14 cellular contexts compared by ENCODE assay signal in the genomic region with DNA sequence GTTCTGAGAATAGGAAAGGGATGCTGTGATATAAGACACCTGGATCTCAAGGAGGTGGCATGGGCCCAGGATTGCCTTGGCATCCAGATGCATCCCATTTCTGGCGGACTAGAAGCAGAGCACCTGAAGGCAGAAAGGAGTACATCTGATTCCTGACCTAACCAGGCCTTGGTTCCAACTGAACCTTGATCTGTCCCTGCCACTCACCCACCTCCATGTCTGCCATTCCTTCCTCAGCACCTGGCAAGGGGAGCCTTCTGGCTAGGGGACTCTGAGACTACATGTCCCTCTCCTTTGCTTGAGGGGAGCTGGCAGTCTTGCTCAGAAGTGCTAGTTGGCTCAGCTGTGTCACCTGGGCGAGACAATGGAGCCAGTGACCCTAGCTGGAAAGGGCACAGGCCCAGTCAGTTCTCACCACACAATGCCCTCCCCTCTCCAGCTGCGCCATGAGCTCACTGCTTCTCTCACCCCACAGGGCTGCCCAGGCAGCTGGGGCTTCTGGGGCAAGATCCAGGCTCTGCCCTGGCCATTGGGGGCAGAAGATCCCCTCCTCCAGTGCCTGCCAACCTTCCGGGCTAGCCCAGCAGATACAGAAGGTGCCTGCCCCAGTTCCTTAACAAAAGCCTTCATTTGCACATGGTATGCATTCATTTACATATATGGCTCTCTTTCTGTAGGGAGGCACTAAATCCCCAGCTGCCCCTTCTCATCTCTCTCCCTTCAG. TPM values are rescaled to one million over a fixed set of nuclear protein-coding genes. Genes with fewer than 3 reads are reported as not detected.
DNase-seq lines count a peak whose midpoint lies in the region; ATAC-seq lines count a peak whose summit lies in the region.
"Had no signal": no experiment of that assay in that cellular context is flagged by ENCODE, and none has a peak within 500 bp of the region (broad histone marks: within the 10 kb centered on the region; RNA-seq: fewer than 3 reads in every experiment).

No MANE protein-coding gene starts in this region.

- H3K27ac Mint-ChIP-seq in activated CD4-positive, alpha-beta T cell treated with anti-CD3 and anti-CD28 coated beads, Interleukin-2, amount 10 ng/mL, durations not matched to agents 24 days and 14 days, result no peak overlapping the region
- H3K27ac Mint-ChIP-seq in activated T-helper 17 cell treated with anti-CD3 and anti-CD28 coated beads, Interleukin-2, amount 50 U/mL, for 72 hours, result peak overlapping the region; percentile 94

- intact Hi-C loops in activated CD4-positive, alpha-beta T cell treated with anti-CD3 and anti-CD28 coated beads, Interleukin-2, amount 10 ng/mL, durations not matched to agents 24 days and 14 days (cut with micrococcal nuclease), result no loop called here
- intact Hi-C loops in left ventricle myocardium superior (cut with micrococcal nuclease), result no loop called here

- peaks cover 31% of the 10 kb centered on the region for H3K4me1 Mint-ChIP-seq in activated CD4-positive, alpha-beta T cell treated with anti-CD3 and anti-CD28 coated beads, Interleukin-2, amount 10 ng/mL, durations not matched to agents 24 days and 14 days
- peaks cover 18% of the 10 kb centered on the region for H3K4me1 Mint-ChIP-seq in activated T-helper 17 cell treated with anti-CD3 and anti-CD28 coated beads, Interleukin-2, amount 50 U/mL, for 72 hours

- H3K36me3 Mint-ChIP-seq in activated CD4-positive, alpha-beta T cell treated with anti-CD3 and anti-CD28 coated beads, Interleukin-2, amount 10 ng/mL, durations not matched to agents 24 days and 14 days (ENCODE audit: low read depth), result peaks cover 7% of the 10 kb centered on the region
- H3K36me3 Mint-ChIP-seq in activated T-helper 17 cell treated with anti-CD3 and anti-CD28 coated beads, Interleukin-2, amount 50 U/mL, for 72 hours (ENCODE audit: low read depth), result peaks cover 26% of the 10 kb centered on the region

- no peaks in the 10 kb centered on the region for H3K27me3 Mint-ChIP-seq in activated CD4-positive, alpha-beta T cell treated with anti-CD3 and anti-CD28 coated beads, Interleukin-2, amount 10 ng/mL, durations not matched to agents 24 days and 14 days
- no peaks in the 10 kb centered on the region for H3K27me3 Mint-ChIP-seq in activated T-helper 17 cell treated with anti-CD3 and anti-CD28 coated beads, Interleukin-2, amount 50 U/mL, for 72 hours

- DNase-seq in activated CD4-positive, alpha-beta T cell treated with anti-CD3 and anti-CD28 coated beads, Interleukin-2, amount 10 ng/mL, durations not matched to agents 24 days and 14 days, result no peak
- no peak for DNase-seq in activated CD4-positive, alpha-beta T cell treated with anti-CD3 and anti-CD28 coated beads, Interleukin-2, amount 50 U/mL, for 1 hour
- DNase-seq in iPS-NIHi7 (ENCODE audit: extremely low spot score) (peak; percentile 59), substantia nigra (lab: John Stamatoyannopoulos, UW) (peak in 48 of 49 donors; percentile 31 to 97 (median 80)), left ventricle myocardium superior (no peak), NCI-H345 treated with DMSO at 0.1 percent for 48 hours (lab: John Stamatoyannopoulos, UW; ENCODE audit: unreplicated experiment) (no peak), GDM1 (lab: John Stamatoyannopoulos, UW) (no peak)
- DNase-seq: mesenchymal stem cell; NCI-H2107; SJCRH30; stimulated activated CD8-positive, alpha-beta memory T cell treated with anti-CD3 and anti-CD28 coated beads, Interleukin-4, amount 100 ng/mL, for 48 hours had no signal

- no peaks in the 10 kb centered on the region for H3K9me3 Mint-ChIP-seq in activated CD4-positive, alpha-beta T cell treated with anti-CD3 and anti-CD28 coated beads, Interleukin-2, amount 10 ng/mL, durations not matched to agents 24 days and 14 days
- no peaks in the 10 kb centered on the region for H3K9me3 Mint-ChIP-seq in activated T-helper 17 cell treated with anti-CD3 and anti-CD28 coated beads, Interleukin-2, amount 50 U/mL, for 72 hours

- H3K27ac ChIP-seq in substantia nigra (ENCODE audit: low read depth, low read length, poor library complexity, severe bottlenecking), result peak overlapping the region; percentile 88
- H3K27ac ChIP-seq: SJCRH30 had no signal

- peak overlapping the region; percentile 21 for H3K4me3 Mint-ChIP-seq in activated CD4-positive, alpha-beta T cell treated with anti-CD3 and anti-CD28 coated beads, Interleukin-2, amount 10 ng/mL, durations not matched to agents 24 days and 14 days
- H3K4me3 Mint-ChIP-seq in activated T-helper 17 cell treated with anti-CD3 and anti-CD28 coated beads, Interleukin-2, amount 50 U/mL, for 72 hours, result peak overlapping the region; percentile 91

- ATAC-seq in activated T-helper 17 cell treated with anti-CD3 and anti-CD28 coated beads, Interleukin-2, amount 50 U/mL, for 72 hours (replicated peaks), result no peak
- ATAC-seq in left ventricle myocardium superior, result no peak

RNA-seq across cellular contexts. Expression of gene IGSF8, which starts 2.9 kb away (rescaled TPM):
- total RNA-seq in activated CD4-positive, alpha-beta T cell treated with anti-CD3 and anti-CD28 coated beads, Interleukin-2, amount 10 ng/mL, durations not matched to agents 24 days and 14 days, result 25.3 and 26.7 TPM in 2 replicates
- 10 to 100 TPM; 23.8 to 30.8 TPM for total RNA-seq in activated T-helper 17 cell treated with anti-CD3 and anti-CD28 coated beads, Interleukin-2, amount 50 U/mL, for 72 hours
- total RNA-seq in left ventricle myocardium superior, result 19.2 TPM

RNA-seq across cellular contexts. Expression of gene KCNJ9, which starts 14.2 kb away (rescaled TPM):
- total RNA-seq in activated CD4-positive, alpha-beta T cell treated with anti-CD3 and anti-CD28 coated beads, Interleukin-2, amount 10 ng/mL, durations not matched to agents 24 days and 14 days, result not detected in 2 replicates
- total RNA-seq in activated T-helper 17 cell treated with anti-CD3 and anti-CD28 coated beads, Interleukin-2, amount 50 U/mL, for 72 hours, result under 1 TPM in 1 of 2 donors, not detected in 1; 0.13 TPM
- not detected for total RNA-seq in left ventricle myocardium superior
- total RNA-seq: HT1080, SJCRH30 had no signal

RNA-seq across cellular contexts. Expression of gene ATP1A2, which starts 20.0 kb away (rescaled TPM):
- total RNA-seq in activated CD4-positive, alpha-beta T cell treated with anti-CD3 and anti-CD28 coated beads, Interleukin-2, amount 10 ng/mL, durations not matched to agents 24 days and 14 days, result not detected in 2 replicates
- total RNA-seq in activated T-helper 17 cell treated with anti-CD3 and anti-CD28 coated beads, Interleukin-2, amount 50 U/mL, for 72 hours, result not detected
- 243 TPM for total RNA-seq in left ventricle myocardium superior
- total RNA-seq: bronchial epithelial cell, HT1080 had no signal

RNA-seq across cellular contexts. Expression of gene KCNJ10, which starts 25.6 kb away (rescaled TPM):
- not detected in 2 replicates for total RNA-seq in activated CD4-positive, alpha-beta T cell treated with anti-CD3 and anti-CD28 coated beads, Interleukin-2, amount 10 ng/mL, durations not matched to agents 24 days and 14 days
- not detected for total RNA-seq in activated T-helper 17 cell treated with anti-CD3 and anti-CD28 coated beads, Interleukin-2, amount 50 U/mL, for 72 hours
- total RNA-seq in left ventricle myocardium superior, result not detected
- total RNA-seq: bronchial epithelial cell, HT1080 had no signal

RNA-seq across cellular contexts. Expression of gene ATP1A4, which starts 55.9 kb away (rescaled TPM):
- not detected in 2 replicates for total RNA-seq in activated CD4-positive, alpha-beta T cell treated with anti-CD3 and anti-CD28 coated beads, Interleukin-2, amount 10 ng/mL, durations not matched to agents 24 days and 14 days
- total RNA-seq in activated T-helper 17 cell treated with anti-CD3 and anti-CD28 coated beads, Interleukin-2, amount 50 U/mL, for 72 hours, result under 1 TPM in 1 of 2 donors, not detected in 1; 0.48 TPM
- not detected for total RNA-seq in left ventricle myocardium superior
- total RNA-seq: bronchial epithelial cell, HT1080, SJCRH30 had no signal

Comparison
In these comparisons a context has a peak if more than half of its experiments do, and no peak if none do; other contexts are left out.
1. DNase-seq: peak in iPS-NIHi7 (single experiment) and substantia nigra (48 of 49); none in activated CD4-positive, alpha-beta T cell treated with anti-CD3 and anti-CD28 coated beads, Interleukin-2, amount 10 ng/mL, durations not matched to agents 24 days and 14 days (single experiment), activated CD4-positive, alpha-beta T cell treated with anti-CD3 and anti-CD28 coated beads, Interleukin-2, amount 50 U/mL, for 1 hour (single experiment), left ventricle myocardium superior (single experiment), NCI-H345 treated with DMSO at 0.1 percent for 48 hours (single experiment) and GDM1 (single experiment).
2. RNA of gene ATP1A2, which starts 20.0 kb away (total RNA-seq): 243 TPM in left ventricle myocardium superior (single experiment); not detected in activated T-helper 17 cell treated with anti-CD3 and anti-CD28 coated beads, Interleukin-2, amount 50 U/mL, for 72 hours and not detected in activated CD4-positive, alpha-beta T cell treated with anti-CD3 and anti-CD28 coated beads, Interleukin-2, amount 10 ng/mL, durations not matched to agents 24 days and 14 days; every median in the first group is over 100 times any median in the second.